8 cellular contexts compared by ENCODE assay signal in the genomic region with DNA sequence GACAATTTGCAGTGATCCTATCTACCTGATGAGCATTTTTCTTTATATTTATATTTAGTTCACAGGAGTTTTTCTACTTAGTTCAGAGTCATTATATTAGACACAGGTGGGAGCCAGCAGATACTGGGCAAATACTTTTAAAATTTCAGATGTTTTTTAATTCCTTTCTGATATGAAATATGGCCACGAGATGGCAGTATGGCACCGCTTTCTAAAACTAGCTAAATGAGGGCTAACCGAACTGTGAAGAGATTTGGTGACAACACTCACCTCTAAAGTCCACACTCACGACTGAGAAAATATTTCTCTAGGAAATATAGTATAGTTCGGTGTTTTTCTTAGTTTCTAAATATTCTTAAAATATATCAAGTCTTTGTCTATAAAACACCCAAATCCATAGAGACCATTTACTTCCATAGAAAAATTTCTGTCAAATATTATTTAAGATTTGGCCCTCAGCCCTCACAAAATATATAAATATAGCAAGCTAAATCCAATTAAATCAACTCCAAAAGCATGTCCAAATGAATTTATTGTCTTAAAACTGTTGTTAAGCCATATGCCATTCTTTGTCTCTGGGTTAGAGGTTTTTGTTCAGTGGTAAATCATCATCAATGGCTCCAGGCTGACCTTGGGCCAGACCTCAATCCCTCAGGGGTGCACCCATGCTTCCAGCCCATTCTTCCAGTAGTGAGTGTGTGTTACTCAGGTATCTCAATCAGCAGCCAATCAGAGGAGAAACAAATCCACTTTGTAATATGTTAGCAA.
DNase-seq lines count a peak whose midpoint lies in the region; ATAC-seq lines count a peak whose summit lies in the region.

No MANE protein-coding gene starts in this region.

- DNase-seq in AG08396 (ENCODE audit: low spot score) (peak; percentile 49), NCI-H526 (lab: John Stamatoyannopoulos, UW) (peak; percentile 22 to 70), dermis blood vessel endothelial cell (peak; percentile 78), midbrain (lab: John Stamatoyannopoulos, UW) (peak; percentile 76)
- peak; percentile 64 for DNase-seq in activated CD4-positive, alpha-beta T cell treated with anti-CD3 and anti-CD28 coated beads, Interleukin-2, amount 50 U/mL, for 1 hour
- DNase-seq in stimulated activated CD8-positive, alpha-beta memory T cell treated with anti-CD3 and anti-CD28 coated beads, Interleukin-4, amount 100 ng/mL, for 48 hours: peak; percentile 80

- ATAC-seq in GM21737 (IDR thresholded peaks at IDR 0.05; ENCODE audit: unreplicated experiment) (peak; percentile 59), HG03025 (IDR thresholded peaks at IDR 0.05; ENCODE audit: low FRiP score, unreplicated experiment) (no peak)
